ENCODE assay signal across 8 cellular contexts in genomic region chr10:80407836-80408197, GRCh38.
DNase-seq lines count a peak whose midpoint lies in the region; ATAC-seq and TF ChIP-seq lines count a peak whose summit lies in the region.

No MANE protein-coding gene starts in this region.

- H3K9me3 ChIP-seq in adipocyte (ENCODE audit: control insufficient read depth, low read length) = no peaks in the 10 kb centered on the region

- in situ Hi-C loops in GM13976 (cut with MboI; ENCODE audit: low sequenced_read_pairs, unreplicated experiment) = no loop called here

- TF ChIP-seq CTCF in GM13976 (IDR thresholded peaks at IDR 0.05; ENCODE audit: borderline replicate concordance, control extremely low read depth, extremely low read depth, insufficient read depth, missing control alignments) = no peak

- peak overlapping the region; percentile 79 for H3K4me3 ChIP-seq in adipocyte (ENCODE audit: low read length)

- ATAC-seq in GM18505 (IDR thresholded peaks at IDR 0.05; ENCODE audit: unreplicated experiment) (peak; percentile 18), HG02642 (IDR thresholded peaks at IDR 0.05; ENCODE audit: poor library complexity, unreplicated experiment) (peak; percentile 32)

- no peaks in the 10 kb centered on the region for H3K36me3 ChIP-seq in adipocyte (ENCODE audit: control insufficient read depth, insufficient read depth, low read length, severe bottlenecking)

- H3K4me1 ChIP-seq in adipocyte (ENCODE audit: control insufficient read depth, insufficient read depth, low read length) = peaks cover 42% of the 10 kb centered on the region

- H3K27me3 ChIP-seq in adipocyte (replicated peaks; ENCODE audit: control insufficient read depth, insufficient read depth, low read length) = no peaks in the 10 kb centered on the region

- DNase-seq in NCI-H774 (lab: John Stamatoyannopoulos, UW) = peak; percentile 48
- peak; percentile 55 for DNase-seq in adipocyte (ENCODE audit: low read depth)
- peak; percentile 34 for DNase-seq in inferior parietal cortex (ENCODE audit: extremely low spot score)
- peak; percentile 39 for DNase-seq in stimulated activated CD4-positive, alpha-beta T cell treated with anti-CD3 and anti-CD28 coated beads, Interleukin-12 subunit alpha, Interleukin-12 subunit beta, amount 100 ng/mL, for 4 hours
- DNase-seq in GM13976 (ENCODE audit: low spot score) = no peak
- DNase-seq in GOT3 (lab: John Stamatoyannopoulos, UW) = no peak

- no peak for TF ChIP-seq POLR2A in GM18505 (IDR thresholded peaks at IDR 0.05; ENCODE audit: borderline replicate concordance, extremely low read depth, insufficient read depth, insufficient read length)

- H3K9ac ChIP-seq in adipocyte (ENCODE audit: low read length) = peak overlapping the region; percentile 80

Comparison
In these comparisons a context has a peak if more than half of its experiments do, and no peak if none do; other contexts are left out.
1. DNase-seq: peak in NCI-H774 (single experiment), adipocyte (single experiment), inferior parietal cortex (single experiment) and stimulated activated CD4-positive, alpha-beta T cell treated with anti-CD3 and anti-CD28 coated beads, Interleukin-12 subunit alpha, Interleukin-12 subunit beta, amount 100 ng/mL, for 4 hours (single experiment); none in GM13976 (single experiment) and GOT3 (single experiment).